In the genomic region with DNA sequence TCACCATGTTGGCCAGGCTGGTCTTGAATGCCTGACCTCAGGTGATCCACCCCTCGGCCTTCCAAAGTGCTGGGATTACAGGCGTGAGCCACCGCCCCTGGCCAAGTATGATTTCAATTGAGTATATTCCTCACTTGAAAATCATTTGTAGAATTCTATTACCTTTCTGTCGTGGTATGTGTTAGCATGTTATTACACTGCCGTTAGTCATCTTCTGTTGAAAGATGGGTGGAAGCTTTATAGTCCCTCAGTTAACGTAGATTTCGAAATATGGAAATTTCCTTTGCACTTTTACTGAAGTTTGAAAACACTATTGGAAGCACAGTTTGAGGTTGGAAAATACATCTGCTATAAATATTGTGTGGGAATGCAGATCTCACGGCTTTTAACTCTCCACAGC, we compare ENCODE assay signal across 1 cellular context.
TF ChIP-seq lines count a peak whose summit lies in the region.

No MANE protein-coding gene starts in this region.

TF ChIP-seq in HepG2, 621 proteins besides CTCF, POLR2A, EP300 and RAD21:
- TF ChIP-seq NFATC3 (CRISPR knock-in tag; IDR thresholded peaks at IDR 0.05) (no peak), ZNF747 (CRISPR knock-in tag; IDR thresholded peaks at IDR 0.05; ENCODE audit: borderline replicate concordance) (no peak), SMC3 (IDR thresholded peaks at IDR 0.05; ENCODE audit: low read length) (no peak), ZNF746 (CRISPR knock-in tag; IDR thresholded peaks at IDR 0.05) (no peak), ZSCAN25 (CRISPR knock-in tag; IDR thresholded peaks at IDR 0.05) (no peak), BRCA1 (CRISPR knock-in tag; IDR thresholded peaks at IDR 0.05) (no peak), REL (CRISPR knock-in tag; conservative IDR thresholded peaks at IDR 0.05) (no peak), FOXC1 (CRISPR knock-in tag; IDR thresholded peaks at IDR 0.05; ENCODE audit: borderline replicate concordance) (no peak), ZNF510 (CRISPR knock-in tag; IDR thresholded peaks at IDR 0.05; ENCODE audit: low read depth) (no peak), ZNF558 (CRISPR knock-in tag; IDR thresholded peaks at IDR 0.05; ENCODE audit: borderline replicate concordance) (no peak), THYN1 (CRISPR knock-in tag; IDR thresholded peaks at IDR 0.05; ENCODE audit: borderline replicate concordance, low read depth) (no peak)
- TF ChIP-seq, protein P1, sequence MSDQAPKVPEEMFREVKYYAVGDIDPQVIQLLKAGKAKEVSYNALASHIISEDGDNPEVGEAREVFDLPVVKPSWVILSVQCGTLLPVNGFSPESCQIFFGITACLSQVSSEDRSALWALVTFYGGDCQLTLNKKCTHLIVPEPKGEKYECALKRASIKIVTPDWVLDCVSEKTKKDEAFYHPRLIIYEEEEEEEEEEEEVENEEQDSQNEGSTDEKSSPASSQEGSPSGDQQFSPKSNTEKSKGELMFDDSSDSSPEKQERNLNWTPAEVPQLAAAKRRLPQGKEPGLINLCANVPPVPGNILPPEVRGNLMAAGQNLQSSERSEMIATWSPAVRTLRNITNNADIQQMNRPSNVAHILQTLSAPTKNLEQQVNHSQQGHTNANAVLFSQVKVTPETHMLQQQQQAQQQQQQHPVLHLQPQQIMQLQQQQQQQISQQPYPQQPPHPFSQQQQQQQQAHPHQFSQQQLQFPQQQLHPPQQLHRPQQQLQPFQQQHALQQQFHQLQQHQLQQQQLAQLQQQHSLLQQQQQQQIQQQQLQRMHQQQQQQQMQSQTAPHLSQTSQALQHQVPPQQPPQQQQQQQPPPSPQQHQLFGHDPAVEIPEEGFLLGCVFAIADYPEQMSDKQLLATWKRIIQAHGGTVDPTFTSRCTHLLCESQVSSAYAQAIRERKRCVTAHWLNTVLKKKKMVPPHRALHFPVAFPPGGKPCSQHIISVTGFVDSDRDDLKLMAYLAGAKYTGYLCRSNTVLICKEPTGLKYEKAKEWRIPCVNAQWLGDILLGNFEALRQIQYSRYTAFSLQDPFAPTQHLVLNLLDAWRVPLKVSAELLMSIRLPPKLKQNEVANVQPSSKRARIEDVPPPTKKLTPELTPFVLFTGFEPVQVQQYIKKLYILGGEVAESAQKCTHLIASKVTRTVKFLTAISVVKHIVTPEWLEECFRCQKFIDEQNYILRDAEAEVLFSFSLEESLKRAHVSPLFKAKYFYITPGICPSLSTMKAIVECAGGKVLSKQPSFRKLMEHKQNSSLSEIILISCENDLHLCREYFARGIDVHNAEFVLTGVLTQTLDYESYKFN (CRISPR knock-in tag; conservative IDR thresholded peaks at IDR 0.05) = no peak
- TF ChIP-seq, protein P2, sequence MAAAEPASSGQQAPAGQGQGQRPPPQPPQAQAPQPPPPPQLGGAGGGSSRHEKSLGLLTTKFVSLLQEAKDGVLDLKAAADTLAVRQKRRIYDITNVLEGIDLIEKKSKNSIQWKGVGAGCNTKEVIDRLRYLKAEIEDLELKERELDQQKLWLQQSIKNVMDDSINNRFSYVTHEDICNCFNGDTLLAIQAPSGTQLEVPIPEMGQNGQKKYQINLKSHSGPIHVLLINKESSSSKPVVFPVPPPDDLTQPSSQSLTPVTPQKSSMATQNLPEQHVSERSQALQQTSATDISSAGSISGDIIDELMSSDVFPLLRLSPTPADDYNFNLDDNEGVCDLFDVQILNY (CRISPR knock-in tag; conservative IDR thresholded peaks at IDR 0.05) = no peak
- TF ChIP-seq, protein P3, sequence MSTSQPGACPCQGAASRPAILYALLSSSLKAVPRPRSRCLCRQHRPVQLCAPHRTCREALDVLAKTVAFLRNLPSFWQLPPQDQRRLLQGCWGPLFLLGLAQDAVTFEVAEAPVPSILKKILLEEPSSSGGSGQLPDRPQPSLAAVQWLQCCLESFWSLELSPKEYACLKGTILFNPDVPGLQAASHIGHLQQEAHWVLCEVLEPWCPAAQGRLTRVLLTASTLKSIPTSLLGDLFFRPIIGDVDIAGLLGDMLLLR (CRISPR knock-in tag; IDR thresholded peaks at IDR 0.05) = no peak
- TF ChIP-seq, protein P4, sequence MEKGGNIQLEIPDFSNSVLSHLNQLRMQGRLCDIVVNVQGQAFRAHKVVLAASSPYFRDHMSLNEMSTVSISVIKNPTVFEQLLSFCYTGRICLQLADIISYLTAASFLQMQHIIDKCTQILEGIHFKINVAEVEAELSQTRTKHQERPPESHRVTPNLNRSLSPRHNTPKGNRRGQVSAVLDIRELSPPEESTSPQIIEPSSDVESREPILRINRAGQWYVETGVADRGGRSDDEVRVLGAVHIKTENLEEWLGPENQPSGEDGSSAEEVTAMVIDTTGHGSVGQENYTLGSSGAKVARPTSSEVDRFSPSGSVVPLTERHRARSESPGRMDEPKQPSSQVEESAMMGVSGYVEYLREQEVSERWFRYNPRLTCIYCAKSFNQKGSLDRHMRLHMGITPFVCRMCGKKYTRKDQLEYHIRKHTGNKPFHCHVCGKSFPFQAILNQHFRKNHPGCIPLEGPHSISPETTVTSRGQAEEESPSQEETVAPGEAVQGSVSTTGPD (CRISPR knock-in tag; IDR thresholded peaks at IDR 0.05) = no peak
- TF ChIP-seq, protein P5, sequence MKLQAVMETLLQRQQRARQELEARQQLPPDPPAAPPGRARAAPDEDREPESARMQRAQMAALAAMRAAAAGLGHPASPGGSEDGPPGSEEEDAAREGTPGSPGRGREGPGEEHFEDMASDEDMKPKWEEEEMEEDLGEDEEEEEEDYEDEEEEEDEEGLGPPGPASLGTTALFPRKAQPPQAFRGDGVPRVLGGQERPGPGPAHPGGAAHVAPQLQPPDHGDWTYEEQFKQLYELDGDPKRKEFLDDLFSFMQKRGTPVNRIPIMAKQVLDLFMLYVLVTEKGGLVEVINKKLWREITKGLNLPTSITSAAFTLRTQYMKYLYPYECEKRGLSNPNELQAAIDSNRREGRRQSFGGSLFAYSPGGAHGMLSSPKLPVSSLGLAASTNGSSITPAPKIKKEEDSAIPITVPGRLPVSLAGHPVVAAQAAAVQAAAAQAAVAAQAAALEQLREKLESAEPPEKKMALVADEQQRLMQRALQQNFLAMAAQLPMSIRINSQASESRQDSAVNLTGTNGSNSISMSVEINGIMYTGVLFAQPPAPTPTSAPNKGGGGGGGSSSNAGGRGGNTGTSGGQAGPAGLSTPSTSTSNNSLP (IDR thresholded peaks at IDR 0.05; ENCODE audit: low read depth, low read length) = no peak
- TF ChIP-seq, protein P6, sequence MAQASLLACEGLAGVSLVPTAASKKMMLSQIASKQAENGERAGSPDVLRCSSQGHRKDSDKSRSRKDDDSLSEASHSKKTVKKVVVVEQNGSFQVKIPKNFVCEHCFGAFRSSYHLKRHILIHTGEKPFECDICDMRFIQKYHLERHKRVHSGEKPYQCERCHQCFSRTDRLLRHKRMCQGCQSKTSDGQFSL (CRISPR knock-in tag; IDR thresholded peaks at IDR 0.05) = no peak
